17 cellular contexts compared by ENCODE assay signal in the genomic region with DNA sequence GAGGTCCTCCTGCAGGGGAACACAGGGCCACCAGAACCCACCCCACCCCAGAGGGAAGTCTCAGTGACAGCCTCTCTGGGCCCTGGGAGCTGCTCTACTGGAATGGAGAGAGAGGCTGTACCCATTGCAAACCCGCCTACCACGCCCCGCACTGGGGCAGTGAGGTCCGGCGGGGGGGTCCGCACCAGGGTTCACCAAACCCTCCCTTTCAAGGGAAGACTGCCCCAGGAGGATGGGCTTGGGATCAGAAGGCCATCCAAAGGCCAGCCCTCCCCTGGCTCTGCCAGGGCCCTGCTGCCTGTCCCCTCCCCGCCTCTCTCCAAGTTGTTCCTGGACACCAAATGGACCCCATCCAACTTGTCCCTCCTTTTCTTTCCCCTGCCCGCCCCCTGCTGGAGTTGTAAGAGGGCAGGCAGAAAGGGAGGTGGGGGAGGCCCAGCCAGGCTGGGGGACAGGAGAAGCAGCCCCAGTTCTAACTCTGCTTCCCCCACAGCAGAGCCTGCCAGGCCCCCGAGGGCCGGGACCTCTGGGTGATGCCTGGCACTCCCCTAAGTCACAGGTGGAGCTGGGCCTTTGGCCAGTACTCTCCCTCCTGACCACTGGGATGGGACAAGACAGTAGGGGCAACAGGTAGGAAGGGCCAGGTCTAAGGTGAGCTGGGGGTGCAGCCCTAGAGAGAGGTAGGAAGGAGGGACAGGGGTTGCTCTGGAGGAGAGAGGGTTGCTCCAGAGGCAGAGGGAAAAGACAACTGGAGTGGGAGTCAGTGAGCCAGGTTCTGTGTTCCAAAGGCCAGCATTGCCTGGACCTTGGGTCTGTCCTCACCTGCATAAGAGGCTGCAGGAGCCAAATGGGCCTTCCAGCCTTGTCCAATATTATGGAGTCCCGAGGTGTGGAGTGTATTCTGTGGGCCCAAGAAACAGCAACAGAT. TPM values are rescaled to one million over a fixed set of nuclear protein-coding genes. Genes with fewer than 3 reads are reported as not detected.
DNase-seq lines count a peak whose midpoint lies in the region; ATAC-seq, FAIRE-seq and TF ChIP-seq lines count a peak whose summit lies in the region.
"Had no signal": no experiment of that assay in that cellular context is flagged by ENCODE, and none has a peak within 500 bp of the region (broad histone marks: within the 10 kb centered on the region; RNA-seq: fewer than 3 reads in every experiment).

No MANE protein-coding gene starts in this region.

- ATAC-seq in pancreas (peak; percentile 20 to 41 (median 28)), HG02610 (IDR thresholded peaks at IDR 0.05; ENCODE audit: unreplicated experiment) (no peak), HG02938 (IDR thresholded peaks at IDR 0.05; ENCODE audit: unreplicated experiment) (no peak)
- ATAC-seq: foreskin keratinocyte; naive thymus-derived CD4-positive, alpha-beta T cell had no signal

- TF ChIP-seq CTCF in BE2C (IDR thresholded peaks at IDR 0.05; ENCODE audit: low read depth, low read length) = peak; percentile 15; the same call in 1 of the 2 replicates
- TF ChIP-seq CTCF in esophagus muscularis mucosa (IDR thresholded peaks at IDR 0.05) = peak; percentile 17 to 30 (median 18)
- peak in 1 of 4 donors; percentile 8 for TF ChIP-seq CTCF in pancreas (IDR thresholded peaks at IDR 0.05)

- FAIRE-seq in HTR-8/SVneo (lab: Jason Lieb, UNC) (peak; percentile 36), pancreas (lab: Jason Lieb, UNC) (no peak)
- FAIRE-seq: G401.6, islet of Langerhans had no signal

- H3K27me3 ChIP-seq in BE2C (peaks cover 49% of the 10 kb centered on the region), esophagus muscularis mucosa (peaks cover 0 to 74% (median 21%) of the 10 kb centered on the region in 4 donors), pancreas (peaks cover 0 to 14% (median 6%) of the 10 kb centered on the region in 4 donors)

- H3K36me3 ChIP-seq in BE2C (no peaks in the 10 kb centered on the region), esophagus muscularis mucosa (no peaks in the 10 kb centered on the region), pancreas (no peaks in the 10 kb centered on the region)
- H3K36me3 ChIP-seq: BLaER1 had no signal

- no peak for TF ChIP-seq EP300 in esophagus muscularis mucosa (IDR thresholded peaks at IDR 0.05)

- no peak for TF ChIP-seq POLR2A in esophagus muscularis mucosa (IDR thresholded peaks at IDR 0.05; ENCODE audit: low read depth)

- DNase-seq in BE2C (no peak), HTR-8/SVneo (ENCODE audit: insufficient read length, low spot score) (no peak), esophagus muscularis mucosa (ENCODE audit: extremely low spot score) (no peak), pancreas (peak; percentile 25 to 73 (median 52)), NCI-H748 treated with DMSO at 0.1 percent for 48 hours (lab: John Stamatoyannopoulos, UW) (no peak)
- no peak for DNase-seq in activated effector memory CD4-positive, alpha-beta T cell treated with anti-CD3 and anti-CD28 coated beads, Interleukin-2, amount 50 U/mL, for 16 hours
- DNase-seq: activated naive CD8-positive, alpha-beta T cell treated with anti-CD3 and anti-CD28 coated beads, Interleukin-2, amount 10 ng/mL, durations not matched to agents 7 days and 5 days; foreskin keratinocyte; naive thymus-derived CD4-positive, alpha-beta T cell; T-helper 9 cell had no signal

- H3K4me1 ChIP-seq in BE2C (no peaks in the 10 kb centered on the region), esophagus muscularis mucosa (peaks cover 2 to 34% (median 20%) of the 10 kb centered on the region in 4 donors), pancreas (no peaks in the 10 kb centered on the region)
- H3K4me1 ChIP-seq: foreskin keratinocyte had no signal

- intact Hi-C loops in esophagus muscularis mucosa (cut with DNase I) = no loop called here
- intact Hi-C loops in pancreas (cut with DNase I) = loop anchor here in 1 of 3 donors (10.0 kb wide), 1 partner anchor 373 kb away; no protein-coding TSS in a partner anchor

- H3K27ac ChIP-seq in esophagus muscularis mucosa (replicated peaks in 1 of 4) (no peak overlapping the region), pancreas (no peak overlapping the region)
- H3K27ac ChIP-seq: BLaER1, foreskin keratinocyte had no signal

- H3K9me3 ChIP-seq in BE2C (peaks cover 6% of the 10 kb centered on the region), esophagus muscularis mucosa (peaks cover 8 to 21% (median 17%) of the 10 kb centered on the region in 4 donors), pancreas (no peaks in the 10 kb centered on the region)

- no peak overlapping the region for H3K4me3 ChIP-seq in BE2C (ENCODE audit: low read depth, low read length)
- H3K4me3 ChIP-seq in esophagus muscularis mucosa = peak overlapping the region in 1 of 4 donors; percentile 59
- H3K4me3 ChIP-seq in pancreas = no peak overlapping the region
- H3K4me3 ChIP-seq: BLaER1 had no signal

- WGBS in esophagus muscularis mucosa = 79% methylated on average over 3 of the region's 11 CpGs
- WGBS in pancreas, 2 donors = 80 to 83% methylated on average over 10 to 11 of the region's 11 CpGs

RNA-seq across cellular contexts. Expression of a gene that starts 3.2 kb away (rescaled TPM):
- not detected for polyA plus RNA-seq in BE2C (2012; ENCODE audit: insufficient read depth, insufficient read length, low read depth)
- 1 to 10 TPM in 3 of 4 donors, under 1 TPM in 1; 0.99 to 1.7 (median 1.2) TPM for total RNA-seq in esophagus muscularis mucosa
- total RNA-seq in pancreas = 1 to 10 TPM in 2 of 6 donors, under 1 TPM in 4; 0.12 to 2.1 (median 0.75) TPM
- polyA plus RNA-seq in pancreas = under 1 TPM; 0.82 to 0.95 TPM
- total RNA-seq: activated naive CD8-positive, alpha-beta T cell treated with anti-CD3 and anti-CD28 coated beads, Interleukin-2, amount 10 ng/mL, durations not matched to agents 7 days and 5 days; dermis microvascular lymphatic vessel endothelial cell; foreskin keratinocyte; LHCN-M2; naive thymus-derived CD4-positive, alpha-beta T cell had no signal
- polyA plus RNA-seq: foreskin keratinocyte; naive thymus-derived CD4-positive, alpha-beta T cell had no signal

Comparison
In these comparisons a context has a peak if more than half of its experiments do, and no peak if none do; other contexts are left out.
1. DNase-seq: peak in pancreas (6 of 6); none in BE2C (single experiment), HTR-8/SVneo (single experiment), esophagus muscularis mucosa (single experiment), NCI-H748 treated with DMSO at 0.1 percent for 48 hours (single experiment) and activated effector memory CD4-positive, alpha-beta T cell treated with anti-CD3 and anti-CD28 coated beads, Interleukin-2, amount 50 U/mL, for 16 hours (single experiment).
2. ATAC-seq: peak in pancreas (4 of 4); none in HG02610 (single experiment) and HG02938 (single experiment).